In the genomic region with DNA sequence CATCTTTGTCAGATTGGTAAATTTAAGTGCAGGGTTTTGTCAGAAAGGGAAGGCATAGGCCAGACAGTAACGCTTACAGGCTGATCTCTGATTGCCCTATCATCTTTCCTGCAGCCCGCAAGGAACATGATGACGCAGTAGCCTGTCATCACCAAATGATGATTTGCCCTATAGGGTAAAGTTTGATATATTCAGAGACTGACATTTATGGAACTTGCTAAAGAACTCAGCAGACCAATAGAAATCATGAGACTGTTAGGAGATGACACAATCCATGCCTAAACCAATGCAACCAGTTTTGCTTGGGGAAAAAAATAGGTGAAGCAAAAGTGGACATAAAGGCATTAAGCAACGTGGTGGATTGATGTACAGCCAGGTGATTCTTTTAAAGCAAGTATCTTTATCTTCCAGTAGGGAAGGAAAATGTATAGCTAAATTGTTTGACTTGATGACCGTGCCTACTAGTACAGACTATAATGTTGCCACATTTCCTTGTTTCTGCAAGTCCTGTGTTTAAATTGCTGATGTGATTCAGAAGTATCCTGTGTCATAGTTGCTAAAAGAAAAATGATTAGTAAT, we compare ENCODE assay signal across 10 cellular contexts. TPM values are rescaled to one million over a fixed set of nuclear protein-coding genes. Genes with fewer than 3 reads are reported as not detected.
A peak's percentile ranks its signal among the peaks of the same experiment; 100 is the strongest.
DNase-seq lines count a peak whose midpoint lies in the region; TF ChIP-seq lines count a peak whose summit lies in the region.
"Had no signal": no experiment of that assay in that cellular context is flagged by ENCODE, and none has a peak within 500 bp of the region (broad histone marks: within the 10 kb centered on the region; RNA-seq: fewer than 3 reads in every experiment).

No MANE protein-coding gene starts in this region.

- H3K27ac Mint-ChIP-seq in activated CD4-positive, alpha-beta T cell treated with anti-CD3 and anti-CD28 coated beads, Interleukin-2, amount 10 ng/mL, durations not matched to agents 7 days and 5 days: no peak overlapping the region

- peak overlapping the region; percentile 92 for H3K4me3 ChIP-seq in smooth muscle cell
- no peak overlapping the region for H3K4me3 ChIP-seq in lower leg skin (ENCODE audit: low read depth, poor library complexity, severe bottlenecking)

- no peak for TF ChIP-seq CTCF in smooth muscle cell (IDR thresholded peaks at IDR 0.05; ENCODE audit: borderline replicate concordance, insufficient read depth, poor library complexity, severe bottlenecking)
- TF ChIP-seq CTCF in lower leg skin (IDR thresholded peaks at IDR 0.05): no peak

- H3K4me2 ChIP-seq in smooth muscle cell: peak overlapping the region; percentile 95

- CTCF ChIA-PET in activated CD4-positive, alpha-beta T cell treated with anti-CD3 and anti-CD28 coated beads, Interleukin-2, amount 10 ng/mL, durations not matched to agents 7 days and 5 days (lab: Charles Lee): no interaction called here

- intact Hi-C loops in lower leg skin (cut with DNase I; ENCODE audit: low total_unique reads): no loop called here

- H3K36me3 ChIP-seq in smooth muscle cell (ENCODE audit: low read depth): no peaks in the 10 kb centered on the region

- 80% methylated on average over 5 of the region's 5 CpGs for WGBS in smooth muscle cell (ENCODE audit: low lambda C conversion rate)
- 43% methylated on average over 5 of the region's 5 CpGs for WGBS in lower leg skin, 2 donors

- peaks cover 72% of the 10 kb centered on the region for H3K79me2 ChIP-seq in smooth muscle cell (ENCODE audit: low read depth)

- TF ChIP-seq POLR2A in erythroblast (IDR thresholded peaks at IDR 0.05; ENCODE audit: low read length) (peak; percentile 61), lower leg skin (IDR thresholded peaks at IDR 0.05) (no peak)

- H3K9ac ChIP-seq in smooth muscle cell (ENCODE audit: low read depth): no peak overlapping the region
- H3K9ac ChIP-seq: KMS-11 had no signal

- POLR2A ChIA-PET in activated CD4-positive, alpha-beta T cell treated with anti-CD3 and anti-CD28 coated beads, Interleukin-2, amount 10 ng/mL, durations not matched to agents 7 days and 5 days (lab: Charles Lee): no interaction called here

- peak overlapping the region; percentile 89 for H3K4me3 Mint-ChIP-seq in activated CD4-positive, alpha-beta T cell treated with anti-CD3 and anti-CD28 coated beads, Interleukin-2, amount 10 ng/mL, durations not matched to agents 7 days and 5 days

- DNase-seq in activated CD4-positive, alpha-beta T cell treated with anti-CD3 and anti-CD28 coated beads, Interleukin-2, amount 10 ng/mL, durations not matched to agents 7 days and 5 days: no peak
- DNase-seq in activated CD4-positive, alpha-beta T cell treated with anti-CD3 and anti-CD28 coated beads, Interleukin-2, amount 50 U/mL, for 48 hours: no peak
- peak; percentile 74 for DNase-seq in SIG-M5 treated with dmso at 0.1 percent for 504 hours (lab: John Stamatoyannopoulos, UW; ENCODE audit: unreplicated experiment)
- peak; percentile 45 to 69 for DNase-seq in erythroblast (lab: John Stamatoyannopoulos, UW)
- no peak for DNase-seq in smooth muscle cell (lab: John Stamatoyannopoulos, UW; ENCODE audit: unreplicated experiment)
- no peak for DNase-seq in lower leg skin (ENCODE audit: low spot score in 2 of 2)
- DNase-seq in stimulated activated CD4-positive, alpha-beta T cell treated with anti-CD3 and anti-CD28 coated beads, Interleukin-2, amount 100 ng/mL, for 24 hours: no peak
- no peak for DNase-seq in NCI-H2196 (lab: John Stamatoyannopoulos, UW; ENCODE audit: unreplicated experiment)
- DNase-seq: activated CD4-positive, CD25-positive, alpha-beta regulatory T cell had no signal

- H3K27me3 ChIP-seq in smooth muscle cell (ENCODE audit: low read depth): no peaks in the 10 kb centered on the region

- H4K20me1 ChIP-seq in smooth muscle cell (ENCODE audit: low read depth): peaks cover 62% of the 10 kb centered on the region

- no peak overlapping the region for H2AFZ ChIP-seq in smooth muscle cell (ENCODE audit: low read depth)

- peaks cover 55% of the 10 kb centered on the region for H3K4me1 Mint-ChIP-seq in activated CD4-positive, alpha-beta T cell treated with anti-CD3 and anti-CD28 coated beads, Interleukin-2, amount 10 ng/mL, durations not matched to agents 7 days and 5 days

- H3K27ac ChIP-seq in smooth muscle cell (ENCODE audit: low read depth): peak overlapping the region; percentile 50
- H3K27ac ChIP-seq: KMS-11 had no signal

- no peaks in the 10 kb centered on the region for H3K27me3 Mint-ChIP-seq in activated CD4-positive, alpha-beta T cell treated with anti-CD3 and anti-CD28 coated beads, Interleukin-2, amount 10 ng/mL, durations not matched to agents 7 days and 5 days

- H3F3A ChIP-seq in smooth muscle cell (ENCODE audit: low read depth): no peaks in the 10 kb centered on the region

- H3K9me3 Mint-ChIP-seq in activated CD4-positive, alpha-beta T cell treated with anti-CD3 and anti-CD28 coated beads, Interleukin-2, amount 10 ng/mL, durations not matched to agents 7 days and 5 days: peaks cover 6% of the 10 kb centered on the region

- H3K9me3 ChIP-seq in smooth muscle cell (replicated peaks; ENCODE audit: low read depth): no peaks in the 10 kb centered on the region

- peaks cover 20% of the 10 kb centered on the region for H3K4me1 ChIP-seq in smooth muscle cell (ENCODE audit: low read depth)

- peaks cover 33% of the 10 kb centered on the region for H3K36me3 Mint-ChIP-seq in activated CD4-positive, alpha-beta T cell treated with anti-CD3 and anti-CD28 coated beads, Interleukin-2, amount 10 ng/mL, durations not matched to agents 7 days and 5 days (ENCODE audit: low read depth)

RNA-seq across cellular contexts. Expression of a gene that starts 2.4 kb away (rescaled TPM):
- 10 to 100 TPM; 25.4 to 27.8 TPM for total RNA-seq in activated CD4-positive, alpha-beta T cell treated with anti-CD3 and anti-CD28 coated beads, Interleukin-2, amount 10 ng/mL, durations not matched to agents 7 days and 5 days
- total RNA-seq in smooth muscle cell: 35.4 and 38.9 TPM in 2 replicates
- polyA plus RNA-seq in smooth muscle cell: 17.9 and 18.5 TPM in 2 replicates
- 10 to 100 TPM in 2 of 4 donors, 1 to 10 TPM in 2; 6.8 to 12.9 (median 10.2) TPM for total RNA-seq in lower leg skin

Comparison
In these comparisons a context has a peak if more than half of its experiments do, and no peak if none do; other contexts are left out.
1. DNase-seq: peak in SIG-M5 treated with dmso at 0.1 percent for 504 hours (single experiment) and erythroblast (2 of 2); none in activated CD4-positive, alpha-beta T cell treated with anti-CD3 and anti-CD28 coated beads, Interleukin-2, amount 10 ng/mL, durations not matched to agents 7 days and 5 days (single experiment), activated CD4-positive, alpha-beta T cell treated with anti-CD3 and anti-CD28 coated beads, Interleukin-2, amount 50 U/mL, for 48 hours (0 of 2), smooth muscle cell (single experiment), lower leg skin (0 of 2), stimulated activated CD4-positive, alpha-beta T cell treated with anti-CD3 and anti-CD28 coated beads, Interleukin-2, amount 100 ng/mL, for 24 hours (0 of 2) and NCI-H2196 (single experiment).